Comparison of ENCODE assay signal across 12 cellular contexts in genomic region chr16:53768593-53768992, GRCh38.
DNase-seq lines count a peak whose midpoint lies in the region; ATAC-seq and FAIRE-seq lines count a peak whose summit lies in the region.
"Had no signal": no experiment of that assay in that cellular context is flagged by ENCODE, and none has a peak within 500 bp of the region (broad histone marks: within the 10 kb centered on the region; RNA-seq: fewer than 3 reads in every experiment).

No MANE protein-coding gene starts in this region.

- no peaks in the 10 kb centered on the region for H3K27me3 Mint-ChIP-seq in activated CD8-positive, alpha-beta memory T cell treated with anti-CD3 and anti-CD28 coated beads, Interleukin-2, amount 10 ng/mL, durations not matched to agents 7 days and 5 days

- H3K4me3 Mint-ChIP-seq in activated CD8-positive, alpha-beta memory T cell treated with anti-CD3 and anti-CD28 coated beads, Interleukin-2, amount 10 ng/mL, durations not matched to agents 7 days and 5 days: no peak overlapping the region

- H3K4me1 Mint-ChIP-seq in activated CD8-positive, alpha-beta memory T cell treated with anti-CD3 and anti-CD28 coated beads, Interleukin-2, amount 10 ng/mL, durations not matched to agents 7 days and 5 days: peaks cover 25% of the 10 kb centered on the region

- DNase-seq in activated CD8-positive, alpha-beta memory T cell treated with anti-CD3 and anti-CD28 coated beads, Interleukin-2, amount 10 ng/mL, durations not matched to agents 7 days and 5 days: peak; percentile 43
- no peak for DNase-seq in activated CD8-positive, alpha-beta memory T cell treated with anti-CD3 and anti-CD28 coated beads, Interleukin-2, amount 50 U/mL, for 48 hours
- DNase-seq in RCC 7860 (ENCODE audit: low spot score) (peak; percentile 77), fibroblast of gingiva (ENCODE audit: low read depth) (peak; percentile 98), UCSD-AML1 (lab: John Stamatoyannopoulos, UW; ENCODE audit: unreplicated experiment) (no peak)
- no peak for DNase-seq in stimulated activated naive CD8-positive, alpha-beta T cell treated with anti-CD3 and anti-CD28 coated beads, Interleukin-15, Interleukin-2, amounts not matched to agents 100 U/mL and 50 U/mL, for 24 hours
- DNase-seq: activated CD4-positive, alpha-beta T cell treated with anti-CD3 and anti-CD28 coated beads for 48 hours; midbrain; NCI-H446 treated with DMSO at 0.1 percent for 48 hours; stimulated activated CD4-positive, alpha-beta T cell treated with anti-CD3 and anti-CD28 coated beads, Interleukin-4, amount 100 ng/mL, for 24 hours had no signal

- H3K9me3 Mint-ChIP-seq in activated CD8-positive, alpha-beta memory T cell treated with anti-CD3 and anti-CD28 coated beads, Interleukin-2, amount 10 ng/mL, durations not matched to agents 7 days and 5 days (ENCODE audit: low read depth): no peaks in the 10 kb centered on the region

- H3K27ac Mint-ChIP-seq in activated CD8-positive, alpha-beta memory T cell treated with anti-CD3 and anti-CD28 coated beads, Interleukin-2, amount 10 ng/mL, durations not matched to agents 7 days and 5 days: peak overlapping the region; percentile 30

- H3K36me3 Mint-ChIP-seq in activated CD8-positive, alpha-beta memory T cell treated with anti-CD3 and anti-CD28 coated beads, Interleukin-2, amount 10 ng/mL, durations not matched to agents 7 days and 5 days: peaks cover 2% of the 10 kb centered on the region

- FAIRE-seq in RCC 7860 (lab: Jason Lieb, UNC): peak; percentile 79

- ATAC-seq in activated CD8-positive, alpha-beta memory T cell treated with anti-CD3 and anti-CD28 coated beads, Interleukin-2, amount 10 ng/mL, durations not matched to agents 7 days and 5 days: peak; percentile 84
- peak; percentile 79 for ATAC-seq in stimulated activated naive CD8-positive, alpha-beta T cell treated with anti-CD3 and anti-CD28 coated beads, Interleukin-15, Interleukin-2, amounts not matched to agents 100 U/mL and 50 U/mL, for 24 hours
- ATAC-seq in GM21526 (IDR thresholded peaks at IDR 0.05; ENCODE audit: low FRiP score, unreplicated experiment): no peak
- ATAC-seq in HG02623 (IDR thresholded peaks at IDR 0.05; ENCODE audit: unreplicated experiment): no peak

- CTCF ChIA-PET in activated CD8-positive, alpha-beta memory T cell treated with anti-CD3 and anti-CD28 coated beads, Interleukin-2, amount 10 ng/mL, durations not matched to agents 7 days and 5 days (lab: Charles Lee): no interaction called here

Comparison
In these comparisons a context has a peak if more than half of its experiments do, and no peak if none do; other contexts are left out.
1. DNase-seq: peak in activated CD8-positive, alpha-beta memory T cell treated with anti-CD3 and anti-CD28 coated beads, Interleukin-2, amount 10 ng/mL, durations not matched to agents 7 days and 5 days (single experiment), RCC 7860 (single experiment) and fibroblast of gingiva (single experiment); none in activated CD8-positive, alpha-beta memory T cell treated with anti-CD3 and anti-CD28 coated beads, Interleukin-2, amount 50 U/mL, for 48 hours (single experiment), stimulated activated naive CD8-positive, alpha-beta T cell treated with anti-CD3 and anti-CD28 coated beads, Interleukin-15, Interleukin-2, amounts not matched to agents 100 U/mL and 50 U/mL, for 24 hours (single experiment) and UCSD-AML1 (single experiment).
2. ATAC-seq: peak in activated CD8-positive, alpha-beta memory T cell treated with anti-CD3 and anti-CD28 coated beads, Interleukin-2, amount 10 ng/mL, durations not matched to agents 7 days and 5 days (single experiment) and stimulated activated naive CD8-positive, alpha-beta T cell treated with anti-CD3 and anti-CD28 coated beads, Interleukin-15, Interleukin-2, amounts not matched to agents 100 U/mL and 50 U/mL, for 24 hours (single experiment); none in GM21526 (single experiment) and HG02623 (single experiment).